ENCODE assay signal across 34 cellular contexts in the genomic region with DNA sequence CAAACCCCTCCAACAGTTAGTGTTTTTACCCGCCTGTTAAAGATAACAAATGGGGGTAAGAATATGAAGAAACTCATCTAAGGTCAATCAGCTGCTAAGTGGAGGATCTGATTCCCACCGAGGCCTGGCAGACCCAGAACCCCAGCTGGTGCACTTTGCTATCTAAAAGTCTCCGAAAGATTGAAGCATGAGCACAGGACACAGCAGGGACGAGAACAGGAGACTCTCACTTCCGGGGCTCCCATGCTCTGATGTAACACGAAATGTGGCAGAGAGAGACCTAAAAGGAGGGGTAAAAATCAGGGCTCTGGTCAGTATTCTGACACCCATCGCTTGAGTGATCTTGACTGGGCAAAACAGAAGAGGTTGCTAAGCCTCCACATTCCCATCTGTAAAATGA.
"Had no signal": no experiment of that assay in that cellular context is flagged by ENCODE, and none has a peak within 500 bp of the region (broad histone marks: within the 10 kb centered on the region; RNA-seq: fewer than 3 reads in every experiment).

No MANE protein-coding gene starts in this region.

- H3K27me3 Mint-ChIP-seq: activated CD4-positive, alpha-beta memory T cell treated with anti-CD3 and anti-CD28 coated beads for 36 hours; activated naive CD8-positive, alpha-beta T cell treated with anti-CD3 and anti-CD28 coated beads for 36 hours; activated T-helper 17 cell treated with anti-CD3 and anti-CD28 coated beads, Interleukin-2, amount 50 U/mL, for 72 hours had no signal

- H3K4me3 ChIP-seq: SJCRH30 had no signal

- DNase-seq: activated B cell treated with CpG ODN at 0.5 μM for 24 hours; activated CD4-positive, alpha-beta memory T cell treated with anti-CD3 and anti-CD28 coated beads for 36 hours; activated CD4-positive, alpha-beta T cell treated with anti-CD3 and anti-CD28 coated beads for 4 hours; activated CD4-positive, alpha-beta T cell treated with anti-CD3 and anti-CD28 coated beads, Interleukin-2, amount 50 U/mL, for 1 hour; activated CD4-positive, CD25-positive, alpha-beta regulatory T cell treated with anti-CD3 and anti-CD28 coated beads, Interleukin-2, amount 50 U/mL, for 72 hours; activated effector memory CD4-positive, alpha-beta T cell treated with anti-CD3 and anti-CD28 coated beads, Interleukin-2, amount 50 U/mL, for 16 hours; activated naive CD4-positive, alpha-beta T cell; activated naive CD4-positive, alpha-beta T cell treated with anti-CD3 and anti-CD28 coated beads, Interleukin-2, amount 50 U/mL, for 16 hours; activated naive CD8-positive, alpha-beta T cell treated with anti-CD3 and anti-CD28 coated beads for 36 hours; activated T-cell treated with anti-CD3 and anti-CD28 coated beads, Interleukin-2, amount 50 U/mL, for 1 hour; activated T-cell treated with anti-CD3 and anti-CD28 coated beads, Interleukin-2, amount 50 U/mL, for 72 hours; amniotic stem cell; aorta; brain microvascular endothelial cell; central memory CD4-positive, alpha-beta T cell; Karpas-422; KBM-7; NCI-H1048; NCI-H1105 treated with DMSO at 0.1 percent for 48 hours; NCI-H1436; NCI-H1694; NCI-H1930; NCI-H345; NCI-H524 treated with DMSO at 0.1 percent for 48 hours; SHP77; SJCRH30; SK-N-SH; SW 1271; T-helper 1 cell; T-helper 2 cell; T-helper 9 cell had no signal

- H3K27me3 ChIP-seq: brain microvascular endothelial cell had no signal

- H3K36me3 Mint-ChIP-seq: activated CD4-positive, alpha-beta memory T cell treated with anti-CD3 and anti-CD28 coated beads for 36 hours had no signal

- H3K4me1 ChIP-seq: SJCRH30 had no signal

- H3K9ac ChIP-seq: SK-N-SH had no signal

- H3K4me3 Mint-ChIP-seq: activated B cell treated with CpG ODN at 0.5 μM for 24 hours; activated CD4-positive, alpha-beta memory T cell treated with anti-CD3 and anti-CD28 coated beads for 36 hours; activated naive CD8-positive, alpha-beta T cell treated with anti-CD3 and anti-CD28 coated beads for 36 hours; activated T-cell treated with anti-CD3 and anti-CD28 coated beads, Interleukin-2, amount 50 U/mL, for 72 hours; activated T-helper 17 cell treated with anti-CD3 and anti-CD28 coated beads, Interleukin-2, amount 50 U/mL, for 72 hours had no signal

- H3K36me3 ChIP-seq: brain microvascular endothelial cell, SJCRH30 had no signal

- H3K4me1 Mint-ChIP-seq: activated B cell treated with CpG ODN at 0.5 μM for 24 hours; activated T-helper 17 cell treated with anti-CD3 and anti-CD28 coated beads, Interleukin-2, amount 50 U/mL, for 72 hours; IgD-negative memory B cell had no signal

- ATAC-seq: activated T-cell treated with anti-CD3 and anti-CD28 coated beads, Interleukin-2, amount 50 U/mL, for 72 hours; activated T-helper 17 cell treated with anti-CD3 and anti-CD28 coated beads, Interleukin-2, amount 50 U/mL, for 72 hours had no signal

- H3K27ac ChIP-seq: brain microvascular endothelial cell, SJCRH30, VCaP had no signal

- H3K9me3 ChIP-seq: SJCRH30, SK-N-SH had no signal

- H3K4me2 ChIP-seq: SK-N-SH had no signal

- H3K27ac Mint-ChIP-seq: activated B cell treated with CpG ODN at 0.5 μM for 24 hours; activated CD4-positive, alpha-beta memory T cell treated with anti-CD3 and anti-CD28 coated beads for 36 hours; activated naive CD8-positive, alpha-beta T cell treated with anti-CD3 and anti-CD28 coated beads for 36 hours; activated T-cell treated with anti-CD3 and anti-CD28 coated beads, Interleukin-2, amount 50 U/mL, for 72 hours; activated T-helper 17 cell treated with anti-CD3 and anti-CD28 coated beads, Interleukin-2, amount 50 U/mL, for 72 hours; IgD-negative memory B cell had no signal
